In the genomic region with DNA sequence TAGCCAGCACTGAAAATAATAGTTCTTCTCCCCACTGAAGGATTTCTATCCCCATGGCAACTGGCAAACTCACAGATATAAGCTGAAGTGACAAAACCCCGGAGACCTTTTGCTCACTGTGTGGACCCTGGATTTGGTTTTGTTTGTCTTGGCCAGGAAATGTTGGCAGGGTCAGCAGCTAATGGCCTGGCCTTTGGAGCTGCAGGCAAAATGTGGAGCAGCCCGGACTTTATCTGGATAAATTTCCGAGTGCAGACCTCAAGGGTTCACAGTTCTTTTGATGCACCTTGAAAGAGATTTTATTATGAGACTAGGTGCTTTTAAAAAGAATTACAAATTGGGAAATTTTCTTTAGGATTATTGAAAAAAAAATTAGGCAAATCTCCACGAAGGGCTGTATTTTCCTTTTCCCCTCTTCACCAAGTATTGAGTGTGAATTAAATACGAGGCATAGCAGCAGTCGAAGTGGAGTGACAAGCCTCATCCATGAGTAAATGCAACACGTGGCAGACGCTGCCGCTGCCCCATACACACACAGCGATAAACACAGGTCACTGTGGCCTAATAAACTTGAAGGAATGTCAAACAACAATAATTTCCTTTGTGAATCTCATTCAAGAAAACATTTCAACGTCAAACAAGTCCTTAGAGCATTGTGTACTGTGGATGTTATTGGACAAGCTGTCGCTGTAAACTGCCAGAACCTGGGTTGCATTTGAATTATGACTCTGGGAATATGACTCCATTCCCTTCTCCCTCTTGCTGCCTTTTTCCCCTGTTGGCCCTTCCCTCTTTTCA, we compare ENCODE assay signal across 12 cellular contexts. TPM values are rescaled to one million over a fixed set of nuclear protein-coding genes. Genes with fewer than 3 reads are reported as not detected.
DNase-seq lines count a peak whose midpoint lies in the region; TF ChIP-seq lines count a peak whose summit lies in the region.
"Had no signal": no experiment of that assay in that cellular context is flagged by ENCODE, and none has a peak within 500 bp of the region (broad histone marks: within the 10 kb centered on the region; RNA-seq: fewer than 3 reads in every experiment).

No MANE protein-coding gene starts in this region.

- H3K4me3 ChIP-seq in testis = no peak overlapping the region
- H3K4me3 ChIP-seq in mesendoderm (ENCODE audit: low read length) = no peak overlapping the region

- TF ChIP-seq CTCF in testis (IDR thresholded peaks at IDR 0.05) = no peak
- no peak for TF ChIP-seq CTCF in H9 (conservative IDR thresholded peaks at IDR 0.05)

- H3K27me3 ChIP-seq in testis (no peaks in the 10 kb centered on the region), H9 (ENCODE audit: insufficient read depth, low read length) (no peaks in the 10 kb centered on the region), mesendoderm (ENCODE audit: insufficient read depth, low read length, poor library complexity) (no peaks in the 10 kb centered on the region)

- no peaks in the 10 kb centered on the region for H4K20me1 ChIP-seq in H9 (ENCODE audit: control insufficient read depth, insufficient read depth, insufficient read length)

- H2AFZ ChIP-seq in H9 (ENCODE audit: low read length) = no peak overlapping the region

- no peak overlapping the region for H2BK12ac ChIP-seq in H9 (ENCODE audit: insufficient read length, low read depth, low read length)

- H3K36me3 Mint-ChIP-seq in H9 (ENCODE audit: insufficient read depth in 1 of 3, low read depth in 3 of 3) = peaks cover 0 to 4% (median 0%) of the 10 kb centered on the region in 3 experiments; a peak in 2 of 7 replicates

- no peak overlapping the region for H2BK5ac ChIP-seq in H9 (ENCODE audit: insufficient read length, low read length)
- no peak overlapping the region for H2BK5ac ChIP-seq in mesendoderm (ENCODE audit: low read length)

- H4K8ac ChIP-seq in H9 (replicated peaks; ENCODE audit: insufficient read length, low read depth, low read length) (no peak overlapping the region), mesendoderm (ENCODE audit: low read depth, low read length) (no peak overlapping the region)

- H3K9me3 ChIP-seq in testis = no peaks in the 10 kb centered on the region
- H3K9me3 ChIP-seq in H9 (ENCODE audit: control insufficient read depth, low read depth, low read length) = no peaks in the 10 kb centered on the region

- no peak overlapping the region for H4K5ac ChIP-seq in H9 (ENCODE audit: insufficient read length, low read depth, low read length)
- H4K5ac ChIP-seq in mesendoderm (ENCODE audit: low read length) = no peak overlapping the region

- no peaks in the 10 kb centered on the region for H3K36me3 ChIP-seq in testis (ENCODE audit: low read depth, missing control alignments)
- no peaks in the 10 kb centered on the region for H3K36me3 ChIP-seq in mesendoderm (ENCODE audit: control insufficient read depth, insufficient read depth, low read length)

- H4K91ac ChIP-seq in H9 (ENCODE audit: insufficient read length, low read depth, low read length) = no peak overlapping the region

- H3K56ac ChIP-seq in H9 (ENCODE audit: insufficient read length, low read depth, low read length) (no peak overlapping the region), mesendoderm (ENCODE audit: low read length) (no peak overlapping the region)

- H3K79me2 ChIP-seq in H9 (ENCODE audit: insufficient read depth, low read length) (no peaks in the 10 kb centered on the region), mesendoderm (ENCODE audit: control insufficient read depth, insufficient read depth, low read length) (no peaks in the 10 kb centered on the region)

- H3K4me1 ChIP-seq in testis = peaks cover 3% of the 10 kb centered on the region
- no peaks in the 10 kb centered on the region for H3K4me1 ChIP-seq in H9 (ENCODE audit: insufficient read depth, low read length)
- no peaks in the 10 kb centered on the region for H3K4me1 ChIP-seq in mesendoderm (ENCODE audit: control insufficient read depth, low read depth, low read length)

- H3K14ac ChIP-seq in H9 (ENCODE audit: insufficient read depth, low read length) = no peak overlapping the region

- no peak overlapping the region for H3K4me3 Mint-ChIP-seq in H9
- H3K4me3 Mint-ChIP-seq: dendritic cell treated with granulocyte-macrophage colony-stimulating factor and Interleukin-4, amounts not matched to agents 40 ng/mL and 50 ng/mL, for 4 days had no signal

- H3K9ac ChIP-seq in H9 (ENCODE audit: extremely low read depth, insufficient read length, low read length) = no peak overlapping the region
- no peak overlapping the region for H3K9ac ChIP-seq in mesendoderm (ENCODE audit: low read length)

- H3K23ac ChIP-seq in H9 (ENCODE audit: insufficient read length, low read depth, low read length) (no peak overlapping the region), mesendoderm (ENCODE audit: low read length) (no peak overlapping the region)

- H3K27ac ChIP-seq in testis (no peak overlapping the region), H9 (ENCODE audit: insufficient read length, low read depth, low read length) (no peak overlapping the region), mesendoderm (ENCODE audit: low read depth, low read length) (no peak overlapping the region)

- H3K4me1 Mint-ChIP-seq in H9 = peaks cover 0 to 3% of the 10 kb centered on the region in 2 experiments; a peak in 2 of 4 replicates

- no peaks in the 10 kb centered on the region for H3K23me2 ChIP-seq in H9 (ENCODE audit: insufficient read length, low read depth, low read length, poor library complexity, severe bottlenecking)

- H3K9me3 Mint-ChIP-seq in H9 = peaks cover 4% of the 10 kb centered on the region in 2 experiments; a peak in 4 of 5 replicates
- H3K9me3 Mint-ChIP-seq: dendritic cell treated with granulocyte-macrophage colony-stimulating factor and Interleukin-4, amounts not matched to agents 40 ng/mL and 50 ng/mL, for 4 days had no signal

- DNase-seq in NCI-H146 (lab: John Stamatoyannopoulos, UW) (peak; percentile 32), NCI-H146 treated with DMSO at 0.1 percent for 48 hours (lab: John Stamatoyannopoulos, UW; ENCODE audit: unreplicated experiment) (no peak), amniotic epithelial cell (ENCODE audit: low read depth) (peak; percentile 43), left kidney (ENCODE audit: low read depth, low spot score) (peak; percentile 77), testis (peak; percentile 30), H9 (no peak), mesendoderm (no peak), NCI-H2107 treated with DMSO at 0.1 percent for 48 hours (lab: John Stamatoyannopoulos, UW; ENCODE audit: unreplicated experiment) (no peak)
- DNase-seq: activated CD8-positive, alpha-beta memory T cell treated with anti-CD3 and anti-CD28 coated beads, Interleukin-2, amount 50 U/mL, for 48 hours; NCI-H446 treated with DMSO at 0.1 percent for 48 hours had no signal

- H2AK5ac ChIP-seq in H9 (ENCODE audit: insufficient read length, low read length) (no peak overlapping the region), mesendoderm (ENCODE audit: low read length) (no peak overlapping the region)

- no peak overlapping the region for H2BK20ac ChIP-seq in H9 (ENCODE audit: low read depth, low read length, poor library complexity, severe bottlenecking)

- intact Hi-C loops in testis (cut with DNase I; ENCODE audit: low total_unique reads) = no loop called here

- 41 to 49% methylated on average over 12 of the region's 12 CpGs for WGBS in testis, 2 donors
- no CpG with 5 or more reads among the region's 12 CpGs for WGBS in H9 (ENCODE audit: extremely low coverage, insufficient read length, low lambda C conversion rate)
- no CpG with 5 or more reads among the region's 12 CpGs for WGBS in mesendoderm (ENCODE audit: extremely low coverage, insufficient coverage, low lambda C conversion rate)

- TF ChIP-seq POLR2A in testis (IDR thresholded peaks at IDR 0.05) = no peak

- H3K27me3 Mint-ChIP-seq in H9 (ENCODE audit: low read depth) = no peaks in the 10 kb centered on the region; the same call in none of the 2 replicates

- no peak overlapping the region for H3K27ac Mint-ChIP-seq in H9
- H3K27ac Mint-ChIP-seq: dendritic cell treated with granulocyte-macrophage colony-stimulating factor and Interleukin-4, amounts not matched to agents 40 ng/mL and 50 ng/mL, for 4 days had no signal

- no peak overlapping the region for H3T11ph ChIP-seq in H9 (ENCODE audit: low read length)

- H3K18ac ChIP-seq in H9 (ENCODE audit: insufficient read length, low read depth, low read length) (no peak overlapping the region), mesendoderm (ENCODE audit: low read length) (no peak overlapping the region)

- H3K4me2 ChIP-seq in H9 (ENCODE audit: insufficient read depth, insufficient read length, low read length) (no peak overlapping the region), mesendoderm (ENCODE audit: low read length) (no peak overlapping the region)

- no peak overlapping the region for H3K4ac ChIP-seq in H9 (ENCODE audit: low read depth, low read length)
- H3K4ac ChIP-seq in mesendoderm (ENCODE audit: low read depth, low read length) = no peak overlapping the region

- H2BK120ac ChIP-seq in H9 (ENCODE audit: low read depth, low read length, poor library complexity, severe bottlenecking) (no peak overlapping the region), mesendoderm (ENCODE audit: low read depth, low read length) (no peak overlapping the region)

- H3K79me1 ChIP-seq in H9 (ENCODE audit: insufficient read depth, low read depth, low read length, poor library complexity, severe bottlenecking) = no peaks in the 10 kb centered on the region
- no peaks in the 10 kb centered on the region for H3K79me1 ChIP-seq in mesendoderm (ENCODE audit: low read length)

- no peak overlapping the region for H2BK15ac ChIP-seq in H9 (ENCODE audit: low read depth, low read length)
- H2BK15ac ChIP-seq in mesendoderm (replicated peaks; ENCODE audit: low read depth) = no peak overlapping the region

RNA-seq across cellular contexts. Expression of gene CCN6, which starts 35.1 kb away (rescaled TPM):
- total RNA-seq in testis (1 to 10 TPM in 1 of 2 donors, under 1 TPM in 1; 0.99 to 3.5 TPM), H9 (2021) (not detected in 2 replicates)
- 6.8 TPM for polyA plus RNA-seq in testis (ENCODE audit: insufficient read depth, low read depth, low replicate concordance)
- not detected for polyA plus RNA-seq in mesendoderm (2013, experiment 1 of 2)
- not detected for polyA plus RNA-seq in mesendoderm (2013, experiment 2 of 2)
- total RNA-seq: T-helper 1 cell treated with Interleukin-12 subunit alpha and Interleukin-12 subunit beta and Interleukin-4 antibody, amounts not matched to agents 30 ng/mL and 1 ng/mL, for 36 hours had no signal

Comparison
In these comparisons a context has a peak if more than half of its experiments do, and no peak if none do; other contexts are left out.
1. DNase-seq: peak in NCI-H146 (single experiment), amniotic epithelial cell (single experiment), left kidney (single experiment) and testis (single experiment); none in NCI-H146 treated with DMSO at 0.1 percent for 48 hours (single experiment), H9 (single experiment), mesendoderm (single experiment) and NCI-H2107 treated with DMSO at 0.1 percent for 48 hours (single experiment).